21 cellular contexts compared by ENCODE assay signal in genomic region chr2:125364181-125364806, GRCh38.
DNase-seq lines count a peak whose midpoint lies in the region; ATAC-seq, FAIRE-seq and TF ChIP-seq lines count a peak whose summit lies in the region.
"Had no signal": no experiment of that assay in that cellular context is flagged by ENCODE, and none has a peak within 500 bp of the region (broad histone marks: within the 10 kb centered on the region; RNA-seq: fewer than 3 reads in every experiment).

No MANE protein-coding gene starts in this region.

- H3K27ac ChIP-seq in substantia nigra (ENCODE audit: low read depth, low read length, poor library complexity, severe bottlenecking): no peak overlapping the region
- H3K27ac ChIP-seq: A549, C4-2B had no signal

- no peak for FAIRE-seq in H54 (lab: Jason Lieb, UNC)
- FAIRE-seq: A549, GM18507, GM19239, HTR-8/SVneo had no signal

- peak; percentile 51 for ATAC-seq in GM18867 (IDR thresholded peaks at IDR 0.05; ENCODE audit: unreplicated experiment)
- no peak for ATAC-seq in GM19467 (IDR thresholded peaks at IDR 0.05; ENCODE audit: unreplicated experiment)
- ATAC-seq: T-cell had no signal

- TF ChIP-seq POLR2A in H54 (IDR thresholded peaks at IDR 0.05; ENCODE audit: low read depth, low read length): no peak

- peak; percentile 3 for DNase-seq in COLO829 (ENCODE audit: low spot score)
- DNase-seq in NAMALWA (ENCODE audit: low spot score): peak; percentile 6
- DNase-seq in fibroblast of peridontal ligament (ENCODE audit: extremely low read depth): peak; percentile 23
- no peak for DNase-seq in substantia nigra (lab: John Stamatoyannopoulos, UW)
- no peak for DNase-seq in activated naive CD4-positive, alpha-beta T cell treated with anti-CD3 and anti-CD28 coated beads, Interleukin-2, amount 50 U/mL, for 16 hours
- no peak for DNase-seq in H54 (ENCODE audit: insufficient read length, low spot score)
- DNase-seq: DMS153, H7, MV-4-11, NCI-H1417 treated with DMSO at 0.1 percent for 48 hours, NCI-H1930, NCI-H510A, NCI-H774, T-cell had no signal

Comparison
In these comparisons a context has a peak if more than half of its experiments do, and no peak if none do; other contexts are left out.
1. DNase-seq: peak in COLO829 (single experiment), NAMALWA (single experiment) and fibroblast of peridontal ligament (single experiment); none in substantia nigra (0 of 49), activated naive CD4-positive, alpha-beta T cell treated with anti-CD3 and anti-CD28 coated beads, Interleukin-2, amount 50 U/mL, for 16 hours (single experiment) and H54 (single experiment).